1 cellular context compared by ENCODE assay signal in genomic region chr10:122050316-122050715, GRCh38.
TF ChIP-seq lines count a peak whose summit lies in the region.

No MANE protein-coding gene starts in this region.

TF ChIP-seq in H1, 55 proteins besides CTCF, POLR2A, EP300 and RAD21 (continued from another document):
- TF ChIP-seq FOSL1 (IDR thresholded peaks at IDR 0.05; ENCODE audit: insufficient read depth, low read depth, low read length) (no peak), TCF12 (IDR thresholded peaks at IDR 0.05; ENCODE audit: low read depth, low read length) (no peak), BRCA1 (IDR thresholded peaks at IDR 0.05; ENCODE audit: low read depth, low read length) (no peak), EGR1 (IDR thresholded peaks at IDR 0.05; ENCODE audit: borderline replicate concordance, low read depth, low read length) (no peak)
